8 cellular contexts compared by ENCODE assay signal in genomic region chr2:199912553-199913114, GRCh38. TPM values are rescaled to one million over a fixed set of nuclear protein-coding genes. Genes with fewer than 3 reads are reported as not detected.
DNase-seq lines count a peak whose midpoint lies in the region; ATAC-seq and TF ChIP-seq lines count a peak whose summit lies in the region.
"Not testable (repeated sequence)": the region's sequence is repeated elsewhere in the genome, so short reads cannot be mapped to it uniquely, and the experiment has no call there.

No MANE protein-coding gene starts in this region.

- not testable (repeated sequence) for TF ChIP-seq POLR2A in stomach (IDR thresholded peaks at IDR 0.05)

- H2AFZ ChIP-seq in neuron (ENCODE audit: low read depth, low read length): not testable (repeated sequence)

- not testable (repeated sequence) for H3K9me3 Mint-ChIP-seq in T-cell; activated naive CD8-positive, alpha-beta T cell (ENCODE audit: low read depth)

- not testable (repeated sequence) for H3K27me3 Mint-ChIP-seq in T-cell; activated naive CD8-positive, alpha-beta T cell

- intact Hi-C loops in stomach (cut with DNase I; ENCODE audit: low total_unique reads): not testable (repeated sequence)

- WGBS in stomach, 5 donors: 88 to 93% (median 91%) methylated on average over 12 of the region's 12 CpGs

- peaks cover 21 to 39% (median 32%) of the 10 kb centered on the region in 11 experiments for H3K9me3 ChIP-seq in BLaER1 treated with 17β-estradiol and CSF1 and Interleukin-3, amounts not matched to agents 10 nM and 100 nM (replicated peaks in 1 of 11)
- peaks cover 17% of the 10 kb centered on the region for H3K9me3 ChIP-seq in HUES48 (ENCODE audit: control insufficient read depth, insufficient read depth, low read length)
- not testable (repeated sequence) for H3K9me3 ChIP-seq in endocrine pancreas (ENCODE audit: control insufficient read depth, low read length); iPS-18a (ENCODE audit: control insufficient read depth, low read depth, low read length); stomach
- H3K9me3 ChIP-seq in neuron (ENCODE audit: low read length): peaks cover 14% of the 10 kb centered on the region

- DNase-seq in T-cell, stomach: not testable (repeated sequence)

- CTCF ChIA-PET in T-cell (lab: Charles Lee): interaction anchor here in 1 of 2 donors (1.1 kb wide), 1 partner anchor 1270 kb away, joined by 3 read pairs; the partner anchor contains the start of gene CASP10

- H3K4me1 Mint-ChIP-seq in T-cell: peaks cover 37 to 42% (median 38%) of the 10 kb centered on the region in 3 donors
- H3K4me1 Mint-ChIP-seq in activated naive CD8-positive, alpha-beta T cell (ENCODE audit: low read depth): peaks cover 36% of the 10 kb centered on the region

- TF ChIP-seq EP300 in stomach (IDR thresholded peaks at IDR 0.05): not testable (repeated sequence)

- ATAC-seq in T-cell (replicated peaks in 1 of 4): not testable (repeated sequence)

- H3K4me3 Mint-ChIP-seq in T-cell: peak overlapping the region; percentile 90 to 99 (median 93)
- H3K4me3 Mint-ChIP-seq in activated naive CD8-positive, alpha-beta T cell: peak overlapping the region; percentile 99

- H3K36me3 ChIP-seq in BLaER1 treated with 17β-estradiol and CSF1 and Interleukin-3, amounts not matched to agents 10 nM and 100 nM: peaks cover 22 to 51% (median 41%) of the 10 kb centered on the region in 11 experiments
- peaks cover 40% of the 10 kb centered on the region for H3K36me3 ChIP-seq in HUES48 (ENCODE audit: control insufficient read depth, insufficient read depth, low read length)
- H3K36me3 ChIP-seq in endocrine pancreas (ENCODE audit: control insufficient read depth, insufficient read depth, low read length): not testable (repeated sequence)
- peaks cover 21% of the 10 kb centered on the region for H3K36me3 ChIP-seq in iPS-18a (ENCODE audit: control insufficient read depth, low read depth, low read length)
- H3K36me3 ChIP-seq in neuron (ENCODE audit: insufficient read depth, low read length): peaks cover 24% of the 10 kb centered on the region
- H3K36me3 ChIP-seq in stomach: peaks cover 3 to 17% (median 16%) of the 10 kb centered on the region in 4 donors

- H3K27ac ChIP-seq in BLaER1 treated with 17β-estradiol and CSF1 and Interleukin-3, amounts not matched to agents 10 nM and 100 nM: peak overlapping the region in 6 of 11 experiments; percentile 93 to 98 (median 94); a peak in 8 of 22 replicates
- H3K27ac ChIP-seq in HUES48 (ENCODE audit: low read depth, low read length); iPS-18a (ENCODE audit: low read length): not testable (repeated sequence)
- peak overlapping the region in 1 of 5 donors; percentile 100 for H3K27ac ChIP-seq in stomach

- H4K20me1 ChIP-seq in BLaER1 treated with 17β-estradiol and CSF1 and Interleukin-3, amounts not matched to agents 10 nM and 100 nM: peaks cover 0 to 44% (median 26%) of the 10 kb centered on the region in 11 experiments; a peak in 16 of 22 replicates

- POLR2A ChIA-PET in T-cell (lab: Charles Lee): interaction anchor here in 1 of 2 donors (0.7 kb wide), 1 partner anchor 22 kb away, joined by 4 read pairs; no protein-coding TSS in a partner anchor

- H3K27me3 ChIP-seq in BLaER1 treated with 17β-estradiol and CSF1 and Interleukin-3, amounts not matched to agents 10 nM and 100 nM; HUES48 (ENCODE audit: control insufficient read depth, insufficient read depth, low read length); endocrine pancreas (ENCODE audit: control insufficient read depth, insufficient read depth, low read length); iPS-18a (ENCODE audit: control insufficient read depth, insufficient read depth, low read length); neuron (ENCODE audit: insufficient read depth, low read length); stomach: not testable (repeated sequence)

- H3K36me3 Mint-ChIP-seq in T-cell: peaks cover 19% of the 10 kb centered on the region
- peaks cover 26% of the 10 kb centered on the region for H3K36me3 Mint-ChIP-seq in activated naive CD8-positive, alpha-beta T cell

- H3K27ac Mint-ChIP-seq in T-cell: peak overlapping the region in 1 of 2 donors; percentile 28
- H3K27ac Mint-ChIP-seq in activated naive CD8-positive, alpha-beta T cell: not testable (repeated sequence)

- peaks cover 17 to 29% (median 26%) of the 10 kb centered on the region in 10 experiments for H3K4me1 ChIP-seq in BLaER1 treated with 17β-estradiol and CSF1 and Interleukin-3, amounts not matched to agents 10 nM and 100 nM
- H3K4me1 ChIP-seq in HUES48 (ENCODE audit: control insufficient read depth, insufficient read depth, low read length): peaks cover 13% of the 10 kb centered on the region
- H3K4me1 ChIP-seq in endocrine pancreas (ENCODE audit: control insufficient read depth, insufficient read depth, low read length): peaks cover 16% of the 10 kb centered on the region
- H3K4me1 ChIP-seq in iPS-18a (ENCODE audit: control insufficient read depth, low read depth, low read length): not testable (repeated sequence)
- H3K4me1 ChIP-seq in neuron (ENCODE audit: insufficient read depth, low read length): peaks cover 17% of the 10 kb centered on the region
- H3K4me1 ChIP-seq in stomach: peaks cover 14 to 39% (median 31%) of the 10 kb centered on the region in 4 donors

- TF ChIP-seq CTCF in stomach (IDR thresholded peaks at IDR 0.05): not testable (repeated sequence)

- H3K4me3 ChIP-seq in BLaER1 treated with 17β-estradiol and CSF1 and Interleukin-3, amounts not matched to agents 10 nM and 100 nM: peak overlapping the region; percentile 82 to 95 (median 93)
- peak overlapping the region; percentile 99 for H3K4me3 ChIP-seq in HUES48 (ENCODE audit: low read depth, low read length)
- peak overlapping the region; percentile 99 for H3K4me3 ChIP-seq in endocrine pancreas (ENCODE audit: control insufficient read depth, insufficient read depth, low read length)
- peak overlapping the region; percentile 99 for H3K4me3 ChIP-seq in iPS-18a (ENCODE audit: low read length)
- peak overlapping the region; percentile 96 for H3K4me3 ChIP-seq in neuron (ENCODE audit: low read length)
- H3K4me3 ChIP-seq in stomach: peak overlapping the region; percentile 69 to 95 (median 80)

- H3K9ac ChIP-seq in BLaER1 treated with 17β-estradiol and CSF1 and Interleukin-3, amounts not matched to agents 10 nM and 100 nM: peak overlapping the region; percentile 92 to 98 (median 96); a peak in 21 of 22 replicates
- H3K9ac ChIP-seq in HUES48 (ENCODE audit: low read depth, low read length) (peak overlapping the region; percentile 91; the same call in 1 of the 2 replicates), iPS-18a (ENCODE audit: low read length) (peak overlapping the region; percentile 95)
- not testable (repeated sequence) for H3K9ac ChIP-seq in endocrine pancreas (ENCODE audit: control insufficient read depth, insufficient read depth, low read length)

- peak overlapping the region; percentile 78 to 96 (median 92) for H3K4me2 ChIP-seq in BLaER1 treated with 17β-estradiol and CSF1 and Interleukin-3, amounts not matched to agents 10 nM and 100 nM

RNA-seq across cellular contexts. Expression of gene C2orf69, which starts 1.5 kb away (rescaled TPM):
- 10 to 100 TPM; 12.3 to 12.9 (median 12.6) TPM for total RNA-seq in T-cell
- total RNA-seq in stomach: 10 to 100 TPM in 3 of 5 donors, 1 to 10 TPM in 2; 2.0 to 29.8 (median 15.4) TPM
- 1 to 10 TPM; 3.9 to 9.5 (median 5.1) TPM for polyA plus RNA-seq in stomach

RNA-seq across cellular contexts. Expression of gene TYW5, which starts 42.7 kb away (rescaled TPM):
- total RNA-seq in T-cell (10 to 100 TPM in 2 of 5 donors, 1 to 10 TPM in 3; 7.9 to 13.1 (median 9.4) TPM), stomach (10 to 100 TPM in 2 of 5 donors, 1 to 10 TPM in 3; 1.2 to 25.3 (median 4.9) TPM)
- polyA plus RNA-seq in stomach: 1 to 10 TPM; 2.8 to 3.2 (median 3.2) TPM

RNA-seq across cellular contexts. Expression of gene MAIP1, which starts 42.7 kb away (rescaled TPM):
- total RNA-seq in T-cell (10 to 100 TPM; 13.9 to 29.6 (median 14.7) TPM), stomach (10 to 100 TPM in 3 of 5 donors, 1 to 10 TPM in 1, not detected in 1; 7.0 to 30.4 (median 25.3) TPM)
- 10 to 100 TPM; 11.4 to 22.9 (median 19.6) TPM for polyA plus RNA-seq in stomach
